8 cellular contexts compared by ENCODE assay signal in genomic region chr5:107542428-107542827, GRCh38.
DNase-seq lines count a peak whose midpoint lies in the region; ATAC-seq and TF ChIP-seq lines count a peak whose summit lies in the region.

No MANE protein-coding gene starts in this region.

- no peaks in the 10 kb centered on the region for H3K27me3 ChIP-seq in heart left ventricle

- no peaks in the 10 kb centered on the region for H3K36me3 ChIP-seq in heart left ventricle

- no peak for TF ChIP-seq CTCF in RWPE1 (conservative IDR thresholded peaks at IDR 0.05; ENCODE audit: low read depth)
- no peak for TF ChIP-seq CTCF in heart left ventricle (IDR thresholded peaks at IDR 0.05)

- 14 to 21% (median 17%) methylated on average over 4 of the region's 4 CpGs for WGBS in heart left ventricle, 4 donors

- H3K4me1 ChIP-seq in heart left ventricle = peaks cover 0 to 48% (median 6%) of the 10 kb centered on the region in 12 donors

- ATAC-seq in HG02759 (IDR thresholded peaks at IDR 0.05; ENCODE audit: unreplicated experiment) (peak; percentile 63), heart left ventricle (peak; percentile 38 to 76 (median 62)), GM21447 (IDR thresholded peaks at IDR 0.05; ENCODE audit: unreplicated experiment) (no peak), T-helper 17 cell (no peak)

- no peak for TF ChIP-seq POLR2A in heart left ventricle (IDR thresholded peaks at IDR 0.05)

- no peak overlapping the region for H3K27ac Mint-ChIP-seq in T-helper 17 cell

- H3K4me3 ChIP-seq in heart left ventricle = peak overlapping the region in 3 of 12 donors; percentile 7 to 26 (median 18)

- peaks cover 6% of the 10 kb centered on the region for H3K27me3 Mint-ChIP-seq in T-helper 17 cell

- in situ Hi-C loops in ACHN (cut with HindIII; ENCODE audit: low pct_ligation_motif_present, low pct_unique_long_range_greater_than_20kb, low sequenced_read_pairs) = no loop called here

- CTCF ChIA-PET in RWPE1 (lab: Yijun Ruan, JAX) = interaction anchor here (0.9 kb wide), 1 partner anchor 30 kb away, joined by 3 read pairs; no protein-coding TSS in a partner anchor

- peaks cover 6% of the 10 kb centered on the region for H3K4me1 Mint-ChIP-seq in T-helper 17 cell

- peak; percentile 91 for DNase-seq in ACHN
- peak; percentile 96 for DNase-seq in RWPE1 (ENCODE audit: low spot score)
- DNase-seq in heart left ventricle = peak; percentile 36 to 88 (median 65)
- peak; percentile 86 for DNase-seq in smooth muscle cell of the brain vasculature (ENCODE audit: low read depth, low spot score)
- no peak for DNase-seq in T-helper 17 cell
- no peak for DNase-seq in mesenteric fat pad (ENCODE audit: low spot score)

- H3K4me3 Mint-ChIP-seq in T-helper 17 cell = no peak overlapping the region

- H3K27ac ChIP-seq in RWPE1 (peak overlapping the region; percentile 93), heart left ventricle (peak overlapping the region; percentile 9 to 84 (median 71))

- no peaks in the 10 kb centered on the region for H3K36me3 Mint-ChIP-seq in T-helper 17 cell (ENCODE audit: low read depth)

- H3K9me3 ChIP-seq in heart left ventricle (no peaks in the 10 kb centered on the region), T-helper 17 cell (ENCODE audit: control insufficient read depth, low read length, poor library complexity, severe bottlenecking) (no peaks in the 10 kb centered on the region)

- intact Hi-C loops in heart left ventricle (cut with DNase I) = loop anchor here in 2 of 10 donors (10.0 kb wide), 2 partner anchors 138 to 158 kb away; no protein-coding TSS in a partner anchor

- POLR2A ChIA-PET in RWPE1 (lab: Yijun Ruan, JAX; ENCODE audit: low non-redundant PET) = interaction anchor here (0.6 kb wide), 1 partner anchor 119 kb away, joined by 6 read pairs; no protein-coding TSS in a partner anchor

Comparison
In these comparisons a context has a peak if more than half of its experiments do, and no peak if none do; other contexts are left out.
1. DNase-seq: peak in ACHN (single experiment), RWPE1 (single experiment), heart left ventricle (5 of 5) and smooth muscle cell of the brain vasculature (single experiment); none in T-helper 17 cell (0 of 3) and mesenteric fat pad (single experiment).
2. ATAC-seq: peak in HG02759 (single experiment) and heart left ventricle (4 of 4); none in GM21447 (single experiment) and T-helper 17 cell (single experiment).